In the genomic region with DNA sequence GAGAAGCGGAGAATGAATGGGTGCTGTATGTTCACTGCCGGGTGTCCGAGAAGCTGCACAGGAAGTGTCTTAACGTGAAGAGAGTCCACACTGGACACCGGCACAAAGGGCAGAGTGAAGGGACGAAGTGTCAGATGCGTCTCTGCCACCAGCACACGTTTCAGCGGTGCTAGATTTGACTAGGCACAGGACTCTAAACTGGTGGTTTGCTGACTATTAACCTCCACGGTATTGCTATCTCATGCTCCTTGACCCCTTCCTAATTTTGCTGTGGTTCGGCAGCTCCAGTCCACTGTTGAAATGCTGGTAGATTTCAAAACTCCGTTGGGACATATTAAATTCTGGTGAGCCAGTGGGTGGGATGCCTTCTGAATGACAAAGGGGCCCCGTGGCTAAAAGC, we compare ENCODE assay signal across 18 cellular contexts. TPM values are rescaled to one million over a fixed set of nuclear protein-coding genes. Genes with fewer than 3 reads are reported as not detected.
"Had no signal": no experiment of that assay in that cellular context is flagged by ENCODE, and none has a peak within 500 bp of the region (broad histone marks: within the 10 kb centered on the region; RNA-seq: fewer than 3 reads in every experiment).

No MANE protein-coding gene starts in this region.

RNA-seq across cellular contexts. Expression of a gene that starts 13.3 kb away (rescaled TPM):
- total RNA-seq: activated CD4-positive, alpha-beta T cell treated with anti-CD3 and anti-CD28 coated beads for 36 hours; activated CD4-positive, alpha-beta T cell treated with anti-CD3 and anti-CD28 coated beads, Interleukin-2, amount 10 ng/mL, durations not matched to agents 7 days and 5 days; activated CD8-positive, alpha-beta T cell treated with anti-CD3 and anti-CD28 coated beads, Interleukin-2, amount 10 ng/mL, durations not matched to agents 7 days and 5 days; activated naive CD4-positive, alpha-beta T cell treated with anti-CD3 and anti-CD28 coated beads for 36 hours; activated naive CD4-positive, alpha-beta T cell treated with anti-CD3 and anti-CD28 coated beads, Interleukin-2, amount 50 U/mL, for 72 hours; activated T-cell treated with anti-CD3 and anti-CD28 coated beads, Interleukin-2, amount 50 U/mL, for 4 hours; activated T-helper 1 cell treated with anti-CD3 and anti-CD28 coated beads, Interleukin-12 subunit alpha, Interleukin-12 subunit beta, Interleukin-2, Interleukin-4 antibody, amounts not matched to agents 30 ng/mL and 10 ng/mL and 1 ng/mL, durations not matched to agents 14 hours and 24 hours and 36 hours; adrenal gland; cardiac septum; K562; M059J; OCI-LY7; PC-9; Right ventricle myocardium inferior; SK-MEL-5; T-cell; T-helper 17 cell; WTC11 had no signal
- polyA plus RNA-seq: adrenal gland, K562 had no signal
